1 cellular context compared by ENCODE assay signal in genomic region chr10:104121485-104122272, GRCh38.
TF ChIP-seq lines count a peak whose summit lies in the region.

TSS of gene SFR1 (plus strand) at chr10:104122171. CDS start at chr10:104122184, 13 bp downstream.

TF ChIP-seq in GM23338, 12 proteins besides CTCF, POLR2A, EP300 and RAD21:
- TF ChIP-seq ZNF462 (CRISPR knock-in tag; IDR thresholded peaks at IDR 0.05) = no peak
- TF ChIP-seq POLR2AphosphoS5 (IDR thresholded peaks at IDR 0.05; ENCODE audit: low read depth) = peak; percentile 91
- TF ChIP-seq CREB1 (CRISPR knock-in tag; IDR thresholded peaks at IDR 0.05; ENCODE audit: low read depth) = peak; percentile 61
- 0 out of 2 replicates have a peak, but pooled peaks have one; percentile 43 for TF ChIP-seq ETS1 (IDR thresholded peaks at IDR 0.05)
